ENCODE assay signal across 35 cellular contexts in the genomic region with DNA sequence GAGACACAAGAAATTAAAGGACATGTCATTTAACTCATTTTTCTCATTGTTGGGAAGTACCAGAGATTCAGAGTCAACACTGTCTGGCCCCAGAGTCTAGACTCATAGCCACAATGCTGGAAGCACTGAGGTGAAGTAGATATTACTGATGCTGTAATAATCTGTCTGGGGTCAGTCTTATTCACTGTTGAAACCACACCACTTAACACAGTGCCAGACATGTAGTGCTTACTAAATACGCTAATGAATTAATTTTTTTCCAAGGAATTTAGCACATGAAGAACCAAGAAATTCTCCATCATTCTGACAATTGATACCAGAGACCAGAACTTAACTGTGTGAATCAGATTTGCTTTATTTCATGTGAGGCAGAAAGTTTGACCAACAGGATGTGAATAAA.
"Had no signal": no experiment of that assay in that cellular context is flagged by ENCODE, and none has a peak within 500 bp of the region (broad histone marks: within the 10 kb centered on the region; RNA-seq: fewer than 3 reads in every experiment).

No MANE protein-coding gene starts in this region.

- H3K27me3 ChIP-seq: MG63 had no signal

- DNase-seq: Karpas-422, Kasumi-1, MG63, MM.1S, MV-4-11, NCI-H1048, NCI-H1092, NCI-H1092 treated with DMSO at 0.1 percent for 48 hours, NCI-H1105, NCI-H1105 treated with DMSO at 0.1 percent for 48 hours, NCI-H1417, NCI-H1417 treated with DMSO at 0.1 percent for 48 hours, NCI-H1436, NCI-H1436 treated with DMSO at 0.1 percent for 48 hours, NCI-H146, NCI-H1694, NCI-H1694 treated with DMSO at 0.1 percent for 48 hours, NCI-H187, NCI-H187 treated with DMSO at 0.1 percent for 48 hours, NCI-H1930, NCI-H2029, NCI-H2029 treated with DMSO at 0.1 percent for 48 hours, NCI-H2081 treated with DMSO at 0.1 percent for 48 hours, NCI-H2107, NCI-H2171, NCI-H2171 treated with DMSO at 0.1 percent for 48 hours, NCI-H2227 treated with DMSO at 0.1 percent for 48 hours, NCI-H226, NCI-H345, NCI-H446, NCI-H446 treated with DMSO at 0.1 percent for 48 hours, NCI-H510A, NCI-H510A treated with DMSO at 0.1 percent for 48 hours, NCI-H524, NCI-H524 treated with DMSO at 0.1 percent for 48 hours had no signal

- H3K9me3 ChIP-seq: MG63 had no signal

- H3K36me3 ChIP-seq: MG63 had no signal

- H3K4me3 ChIP-seq: MG63 had no signal
